2 cellular contexts compared by ENCODE assay signal in the genomic region with DNA sequence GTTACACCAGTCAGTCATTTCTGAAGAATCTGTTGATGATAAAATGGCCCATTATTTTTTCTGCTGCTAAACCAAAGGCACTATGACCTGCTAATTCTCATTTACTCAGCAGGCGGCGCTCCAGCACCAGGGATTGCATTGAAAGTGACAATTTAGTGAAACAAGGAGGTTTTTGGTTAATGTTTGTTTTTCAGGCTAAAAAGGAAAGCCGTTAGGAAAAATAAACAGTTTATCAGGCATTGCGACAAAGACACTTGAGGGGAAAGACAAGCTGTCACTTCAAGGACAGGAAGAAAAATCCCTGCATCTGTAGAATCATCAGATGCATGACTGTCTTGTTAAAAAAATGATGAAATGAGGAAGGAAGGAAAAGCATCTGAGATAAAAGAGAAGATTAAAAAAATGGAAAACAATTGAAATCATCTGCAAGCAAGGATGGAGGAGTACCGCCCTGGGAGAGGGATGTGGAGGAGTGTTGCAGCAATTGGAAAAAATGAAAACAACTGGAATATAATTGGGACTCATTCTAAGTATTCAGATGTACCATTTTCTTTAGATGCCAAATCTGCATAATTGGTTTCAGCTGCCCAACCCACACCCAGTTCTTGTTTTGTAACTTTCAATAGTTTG.
TF ChIP-seq lines count a peak whose summit lies in the region.

No MANE protein-coding gene starts in this region.

TF ChIP-seq in A549, 52 proteins besides CTCF, POLR2A, EP300 and RAD21 (continued from another document):
- no peak for TF ChIP-seq USF2 (IDR thresholded peaks at IDR 0.05)

TF ChIP-seq in K562, 482 proteins besides CTCF, POLR2A, EP300 and RAD21 (continued from another document):
- TF ChIP-seq XRCC5 (IDR thresholded peaks at IDR 0.05; ENCODE audit: low read depth, low read length) (peak; percentile 53; the same call in 1 of the 2 replicates), ZNF512 (tag; IDR thresholded peaks at IDR 0.05) (peak; percentile 54), CCAR2 (IDR thresholded peaks at IDR 0.05; ENCODE audit: low read depth, low read length) (no peak), ATF7 (IDR thresholded peaks at IDR 0.05) (peak; percentile 16; the same call in 1 of the 2 replicates), ZNF384 (IDR thresholded peaks at IDR 0.05; ENCODE audit: low read depth, low read length) (peak; percentile 51; the same call in 1 of the 2 replicates), ZNF263 (CRISPR knock-in tag; IDR thresholded peaks at IDR 0.05; ENCODE audit: borderline replicate concordance) (no peak), RB1 (IDR thresholded peaks at IDR 0.05; ENCODE audit: low read depth) (peak; percentile 61; the same call in 1 of the 2 replicates), HNRNPK (IDR thresholded peaks at IDR 0.05; ENCODE audit: low read depth, low read length, poor library complexity, severe bottlenecking) (no peak), ETS1 (conservative IDR thresholded peaks at IDR 0.05; ENCODE audit: control insufficient read depth, low read depth, low read length) (no peak), CC2D1A (IDR thresholded peaks at IDR 0.05) (peak; percentile 68), CXXC5 (CRISPR knock-in tag; IDR thresholded peaks at IDR 0.05) (0 out of 2 replicates have a peak, but pooled peaks have one; percentile 11), BDP1 (IDR thresholded peaks at IDR 0.05; ENCODE audit: insufficient read depth, insufficient read length) (no peak), ZNF239 (CRISPR knock-in tag; IDR thresholded peaks at IDR 0.05) (peak; percentile 24; the same call in 1 of the 2 replicates), KLF16 (IDR thresholded peaks at IDR 0.05) (peak; percentile 56; the same call in 1 of the 2 replicates), NCOA6 (IDR thresholded peaks at IDR 0.05) (no peak), MTF1 (CRISPR knock-in tag; IDR thresholded peaks at IDR 0.05; ENCODE audit: borderline replicate concordance) (no peak), NFE2 (IDR thresholded peaks at IDR 0.05; ENCODE audit: low read depth) (0 out of 2 replicates have a peak, but pooled peaks have one; percentile 2), RAD51 (IDR thresholded peaks at IDR 0.05; ENCODE audit: borderline replicate concordance, low read depth) (no peak), ARID1B (IDR thresholded peaks at IDR 0.05) (no peak), ASH1L (IDR thresholded peaks at IDR 0.05; ENCODE audit: borderline replicate concordance, low read depth, partially characterized antibody) (no peak), CREM (IDR thresholded peaks at IDR 0.05; ENCODE audit: low read depth) (0 out of 2 replicates have a peak, but pooled peaks have one; percentile 29), SRF (CRISPR knock-in tag; IDR thresholded peaks at IDR 0.05) (no peak), FOXA3 (CRISPR knock-in tag; conservative IDR thresholded peaks at IDR 0.05 in 1 of 2, IDR thresholded peaks at IDR 0.05 in 1 of 2) (peak in 1 of 2 experiments; percentile 41; a peak in 1 of 4 replicates), STAG1 (CRISPR knock-in tag; IDR thresholded peaks at IDR 0.05; ENCODE audit: borderline replicate concordance) (peak; percentile 85; the same call in 1 of the 2 replicates), TAF9B (IDR thresholded peaks at IDR 0.05; ENCODE audit: partially characterized antibody) (no peak), ARID2 (IDR thresholded peaks at IDR 0.05) (peak; percentile 70; the same call in 1 of the 2 replicates), SMC3 (conservative IDR thresholded peaks at IDR 0.05; ENCODE audit: insufficient read depth, low read depth, low read length) (peak; percentile 97), LCOR (CRISPR knock-in tag; IDR thresholded peaks at IDR 0.05) (0 out of 2 replicates have a peak, but pooled peaks have one; percentile 34), MAFK (IDR thresholded peaks at IDR 0.05; ENCODE audit: low read length) (peak; percentile 20; the same call in 1 of the 2 replicates), ARID3A (IDR thresholded peaks at IDR 0.05; ENCODE audit: borderline replicate concordance, low read depth, low read length) (0 out of 2 replicates have a peak, but pooled peaks have one; percentile 60), CEBPG (CRISPR knock-in tag; IDR thresholded peaks at IDR 0.05) (no peak), CEBPG (tag; conservative IDR thresholded peaks at IDR 0.05 in 1 of 2, IDR thresholded peaks at IDR 0.05 in 1 of 2) (peak in 1 of 2 experiments; percentile 32; a peak in 2 of 4 replicates), TEAD1 (CRISPR knock-in tag; IDR thresholded peaks at IDR 0.05) (no peak), KLF13 (tag; IDR thresholded peaks at IDR 0.05; ENCODE audit: borderline replicate concordance, low read depth) (no peak)
- TF ChIP-seq, protein P1, sequence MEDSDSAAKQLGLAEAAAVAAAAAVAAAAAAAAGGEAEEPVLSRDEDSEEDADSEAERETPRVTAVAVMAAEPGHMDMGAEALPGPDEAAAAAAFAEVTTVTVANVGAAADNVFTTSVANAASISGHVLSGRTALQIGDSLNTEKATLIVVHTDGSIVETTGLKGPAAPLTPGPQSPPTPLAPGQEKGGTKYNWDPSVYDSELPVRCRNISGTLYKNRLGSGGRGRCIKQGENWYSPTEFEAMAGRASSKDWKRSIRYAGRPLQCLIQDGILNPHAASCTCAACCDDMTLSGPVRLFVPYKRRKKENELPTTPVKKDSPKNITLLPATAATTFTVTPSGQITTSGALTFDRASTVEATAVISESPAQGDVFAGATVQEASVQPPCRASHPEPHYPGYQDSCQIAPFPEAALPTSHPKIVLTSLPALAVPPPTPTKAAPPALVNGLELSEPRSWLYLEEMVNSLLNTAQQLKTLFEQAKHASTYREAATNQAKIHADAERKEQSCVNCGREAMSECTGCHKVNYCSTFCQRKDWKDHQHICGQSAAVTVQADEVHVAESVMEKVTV (CRISPR knock-in tag; IDR thresholded peaks at IDR 0.05), result peak; percentile 99
- TF ChIP-seq, protein P2, sequence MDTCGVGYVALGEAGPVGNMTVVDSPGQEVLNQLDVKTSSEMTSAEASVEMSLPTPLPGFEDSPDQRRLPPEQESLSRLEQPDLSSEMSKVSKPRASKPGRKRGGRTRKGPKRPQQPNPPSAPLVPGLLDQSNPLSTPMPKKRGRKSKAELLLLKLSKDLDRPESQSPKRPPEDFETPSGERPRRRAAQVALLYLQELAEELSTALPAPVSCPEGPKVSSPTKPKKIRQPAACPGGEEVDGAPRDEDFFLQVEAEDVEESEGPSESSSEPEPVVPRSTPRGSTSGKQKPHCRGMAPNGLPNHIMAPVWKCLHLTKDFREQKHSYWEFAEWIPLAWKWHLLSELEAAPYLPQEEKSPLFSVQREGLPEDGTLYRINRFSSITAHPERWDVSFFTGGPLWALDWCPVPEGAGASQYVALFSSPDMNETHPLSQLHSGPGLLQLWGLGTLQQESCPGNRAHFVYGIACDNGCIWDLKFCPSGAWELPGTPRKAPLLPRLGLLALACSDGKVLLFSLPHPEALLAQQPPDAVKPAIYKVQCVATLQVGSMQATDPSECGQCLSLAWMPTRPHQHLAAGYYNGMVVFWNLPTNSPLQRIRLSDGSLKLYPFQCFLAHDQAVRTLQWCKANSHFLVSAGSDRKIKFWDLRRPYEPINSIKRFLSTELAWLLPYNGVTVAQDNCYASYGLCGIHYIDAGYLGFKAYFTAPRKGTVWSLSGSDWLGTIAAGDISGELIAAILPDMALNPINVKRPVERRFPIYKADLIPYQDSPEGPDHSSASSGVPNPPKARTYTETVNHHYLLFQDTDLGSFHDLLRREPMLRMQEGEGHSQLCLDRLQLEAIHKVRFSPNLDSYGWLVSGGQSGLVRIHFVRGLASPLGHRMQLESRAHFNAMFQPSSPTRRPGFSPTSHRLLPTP (IDR thresholded peaks at IDR 0.05; ENCODE audit: borderline replicate concordance, extremely low read depth, insufficient read length), result no peak
- TF ChIP-seq, protein P3, sequence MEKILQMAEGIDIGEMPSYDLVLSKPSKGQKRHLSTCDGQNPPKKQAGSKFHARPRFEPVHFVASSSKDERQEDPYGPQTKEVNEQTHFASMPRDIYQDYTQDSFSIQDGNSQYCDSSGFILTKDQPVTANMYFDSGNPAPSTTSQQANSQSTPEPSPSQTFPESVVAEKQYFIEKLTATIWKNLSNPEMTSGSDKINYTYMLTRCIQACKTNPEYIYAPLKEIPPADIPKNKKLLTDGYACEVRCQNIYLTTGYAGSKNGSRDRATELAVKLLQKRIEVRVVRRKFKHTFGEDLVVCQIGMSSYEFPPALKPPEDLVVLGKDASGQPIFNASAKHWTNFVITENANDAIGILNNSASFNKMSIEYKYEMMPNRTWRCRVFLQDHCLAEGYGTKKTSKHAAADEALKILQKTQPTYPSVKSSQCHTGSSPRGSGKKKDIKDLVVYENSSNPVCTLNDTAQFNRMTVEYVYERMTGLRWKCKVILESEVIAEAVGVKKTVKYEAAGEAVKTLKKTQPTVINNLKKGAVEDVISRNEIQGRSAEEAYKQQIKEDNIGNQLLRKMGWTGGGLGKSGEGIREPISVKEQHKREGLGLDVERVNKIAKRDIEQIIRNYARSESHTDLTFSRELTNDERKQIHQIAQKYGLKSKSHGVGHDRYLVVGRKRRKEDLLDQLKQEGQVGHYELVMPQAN (IDR thresholded peaks at IDR 0.05; ENCODE audit: borderline replicate concordance), result no peak
TF ChIP-seq in K562: peak in this region for 22.
